In genomic region chr14:68924392-68925158, GRCh38 we compare ENCODE assay signal across 13 cellular contexts. TPM values are rescaled to one million over a fixed set of nuclear protein-coding genes. Genes with fewer than 3 reads are reported as not detected.
DNase-seq lines count a peak whose midpoint lies in the region; ATAC-seq and TF ChIP-seq lines count a peak whose summit lies in the region.
"Had no signal": no experiment of that assay in that cellular context is flagged by ENCODE, and none has a peak within 500 bp of the region (broad histone marks: within the 10 kb centered on the region; RNA-seq: fewer than 3 reads in every experiment).

No MANE protein-coding gene starts in this region.

- peak overlapping the region; percentile 90 for H3K27ac Mint-ChIP-seq in activated CD8-positive, alpha-beta T cell treated with anti-CD3 and anti-CD28 coated beads for 36 hours
- peak overlapping the region; percentile 33 for H3K27ac Mint-ChIP-seq in progenitor cell of endocrine pancreas
- H3K27ac Mint-ChIP-seq in activated T-helper 1 cell treated with anti-CD3 and anti-CD28 coated beads, Interleukin-12 subunit alpha, Interleukin-12 subunit beta, Interleukin-2, Interleukin-4 antibody, amounts not matched to agents 30 ng/mL and 10 ng/mL and 1 ng/mL, durations not matched to agents 14 hours and 24 hours and 36 hours, result no peak overlapping the region

- no peak overlapping the region for H3K4me3 ChIP-seq in heart right ventricle
- H3K4me3 ChIP-seq: testis had no signal

- peaks cover 69% of the 10 kb centered on the region for H3K4me1 Mint-ChIP-seq in activated CD8-positive, alpha-beta T cell treated with anti-CD3 and anti-CD28 coated beads for 36 hours (ENCODE audit: low read depth)
- peaks cover 39% of the 10 kb centered on the region for H3K4me1 Mint-ChIP-seq in progenitor cell of endocrine pancreas (ENCODE audit: low read depth)
- H3K4me1 Mint-ChIP-seq in activated T-helper 1 cell treated with anti-CD3 and anti-CD28 coated beads, Interleukin-12 subunit alpha, Interleukin-12 subunit beta, Interleukin-2, Interleukin-4 antibody, amounts not matched to agents 30 ng/mL and 10 ng/mL and 1 ng/mL, durations not matched to agents 14 hours and 24 hours and 36 hours (ENCODE audit: low read depth), result peaks cover 30% of the 10 kb centered on the region

- peaks cover 23 to 73% (median 59%) of the 10 kb centered on the region in 9 donors for H3K4me1 ChIP-seq in heart right ventricle

- POLR2A ChIA-PET in activated CD8-positive, alpha-beta T cell treated with anti-CD3 and anti-CD28 coated beads for 36 hours (lab: Charles Lee), result interaction anchor here (1.0 to 1.5 kb wide), 3 partner anchors 9 to 15 kb away, joined by 3 to 6 read pairs (median 4); no protein-coding TSS in a partner anchor

- H3K9me3 ChIP-seq in heart right ventricle, result peaks cover 0 to 9% (median 0%) of the 10 kb centered on the region in 11 donors
- H3K9me3 ChIP-seq: testis had no signal

- peaks cover 21% of the 10 kb centered on the region for H3K9me3 Mint-ChIP-seq in activated CD8-positive, alpha-beta T cell treated with anti-CD3 and anti-CD28 coated beads for 36 hours
- H3K9me3 Mint-ChIP-seq in progenitor cell of endocrine pancreas (ENCODE audit: low read depth), result peaks cover 4% of the 10 kb centered on the region
- peaks cover 25% of the 10 kb centered on the region for H3K9me3 Mint-ChIP-seq in activated T-helper 1 cell treated with anti-CD3 and anti-CD28 coated beads, Interleukin-12 subunit alpha, Interleukin-12 subunit beta, Interleukin-2, Interleukin-4 antibody, amounts not matched to agents 30 ng/mL and 10 ng/mL and 1 ng/mL, durations not matched to agents 14 hours and 24 hours and 36 hours

- H3K36me3 ChIP-seq in heart right ventricle, result peaks cover 0 to 58% (median 17%) of the 10 kb centered on the region in 9 donors

- H3K27me3 ChIP-seq in heart right ventricle, result no peaks in the 10 kb centered on the region
- H3K27me3 ChIP-seq: testis had no signal

- peaks cover 63% of the 10 kb centered on the region for H3K36me3 Mint-ChIP-seq in activated CD8-positive, alpha-beta T cell treated with anti-CD3 and anti-CD28 coated beads for 36 hours (ENCODE audit: low read depth)
- peaks cover 15% of the 10 kb centered on the region for H3K36me3 Mint-ChIP-seq in progenitor cell of endocrine pancreas (ENCODE audit: insufficient read depth)
- H3K36me3 Mint-ChIP-seq in activated T-helper 1 cell treated with anti-CD3 and anti-CD28 coated beads, Interleukin-12 subunit alpha, Interleukin-12 subunit beta, Interleukin-2, Interleukin-4 antibody, amounts not matched to agents 30 ng/mL and 10 ng/mL and 1 ng/mL, durations not matched to agents 14 hours and 24 hours and 36 hours (ENCODE audit: low read depth), result peaks cover 16% of the 10 kb centered on the region

- WGBS in heart right ventricle, 2 donors, result 57 to 60% methylated on average over 9 of the region's 9 CpGs

- H3K4me3 Mint-ChIP-seq in activated CD8-positive, alpha-beta T cell treated with anti-CD3 and anti-CD28 coated beads for 36 hours, result no peak overlapping the region
- no peak overlapping the region for H3K4me3 Mint-ChIP-seq in progenitor cell of endocrine pancreas (ENCODE audit: low read depth)
- H3K4me3 Mint-ChIP-seq in activated T-helper 1 cell treated with anti-CD3 and anti-CD28 coated beads, Interleukin-12 subunit alpha, Interleukin-12 subunit beta, Interleukin-2, Interleukin-4 antibody, amounts not matched to agents 30 ng/mL and 10 ng/mL and 1 ng/mL, durations not matched to agents 14 hours and 24 hours and 36 hours, result no peak overlapping the region

- intact Hi-C loops in activated CD8-positive, alpha-beta T cell treated with anti-CD3 and anti-CD28 coated beads for 36 hours (cut with micrococcal nuclease), result no loop called here
- intact Hi-C loops in heart right ventricle (cut with DNase I), result loop anchor here in 1 of 10 donors (5.0 kb wide), 1 partner anchor 53 kb away; the partner anchor contains the start of gene ACTN1
- intact Hi-C loops in activated T-helper 1 cell treated with anti-CD3 and anti-CD28 coated beads, Interleukin-12 subunit alpha, Interleukin-12 subunit beta, Interleukin-2, Interleukin-4 antibody, amounts not matched to agents 30 ng/mL and 10 ng/mL and 1 ng/mL, durations not matched to agents 14 hours and 24 hours and 36 hours (cut with micrococcal nuclease), result no loop called here

- no peaks in the 10 kb centered on the region for H3K27me3 Mint-ChIP-seq in activated CD8-positive, alpha-beta T cell treated with anti-CD3 and anti-CD28 coated beads for 36 hours
- H3K27me3 Mint-ChIP-seq in progenitor cell of endocrine pancreas, result no peaks in the 10 kb centered on the region
- no peaks in the 10 kb centered on the region for H3K27me3 Mint-ChIP-seq in activated T-helper 1 cell treated with anti-CD3 and anti-CD28 coated beads, Interleukin-12 subunit alpha, Interleukin-12 subunit beta, Interleukin-2, Interleukin-4 antibody, amounts not matched to agents 30 ng/mL and 10 ng/mL and 1 ng/mL, durations not matched to agents 14 hours and 24 hours and 36 hours (ENCODE audit: insufficient read depth)

- peak; percentile 17 for ATAC-seq in activated CD8-positive, alpha-beta T cell treated with anti-CD3 and anti-CD28 coated beads for 36 hours
- peak in 7 of 8 donors; percentile 50 to 71 (median 67) for ATAC-seq in heart right ventricle
- ATAC-seq in GM18517 (IDR thresholded peaks at IDR 0.05; ENCODE audit: unreplicated experiment), result no peak

- peak; percentile 93 for DNase-seq in ELF-1 (ENCODE audit: low read depth, low spot score)
- DNase-seq in activated CD8-positive, alpha-beta T cell treated with anti-CD3 and anti-CD28 coated beads for 36 hours, result no peak
- DNase-seq in heart right ventricle, result peak; percentile 48 to 57
- DNase-seq in progenitor cell of endocrine pancreas (ENCODE audit: low spot score, unreplicated experiment), result no peak
- no peak for DNase-seq in NCI-H1092 (lab: John Stamatoyannopoulos, UW)
- no peak for DNase-seq in activated T-helper 1 cell treated with anti-CD3 and anti-CD28 coated beads, Interleukin-12 subunit alpha, Interleukin-12 subunit beta, Interleukin-2, Interleukin-4 antibody, amounts not matched to agents 30 ng/mL and 10 ng/mL and 1 ng/mL, durations not matched to agents 14 hours and 24 hours and 36 hours (ENCODE audit: low spot score)
- DNase-seq in NK-92 treated with Interleukin-12 subunit alpha and Interleukin-12 subunit beta, amount 100 ng/mL, for 24 hours (lab: John Stamatoyannopoulos, UW), result no peak
- DNase-seq: activated effector memory CD4-positive, alpha-beta T cell treated with Interleukin-2 at 50 U/mL for 16 hours; KBM-7; NCI-H526; stimulated activated CD4-positive, alpha-beta T cell treated with anti-CD3 and anti-CD28 coated beads, Interleukin-15, amount 100 ng/mL, for 24 hours; testis had no signal

- TF ChIP-seq CTCF in activated CD8-positive, alpha-beta T cell treated with anti-CD3 and anti-CD28 coated beads for 36 hours (IDR thresholded peaks at IDR 0.05), result no peak
- TF ChIP-seq CTCF in heart right ventricle (IDR thresholded peaks at IDR 0.05) (no peak), progenitor cell of endocrine pancreas (IDR thresholded peaks at IDR 0.05; ENCODE audit: unreplicated experiment) (no peak)

- CTCF ChIA-PET in activated CD8-positive, alpha-beta T cell treated with anti-CD3 and anti-CD28 coated beads for 36 hours (lab: Charles Lee), result interaction anchor here (0.8 to 8.3 kb wide), 6 partner anchors 12 to 91 kb away, joined by 3 to 87 read pairs (median 4); no protein-coding TSS in a partner anchor

- peak overlapping the region; percentile 3 to 90 (median 74) for H3K27ac ChIP-seq in heart right ventricle
- H3K27ac ChIP-seq: testis had no signal

RNA-seq across cellular contexts. Expression of gene ACTN1, which starts 54.5 kb away (rescaled TPM):
- 100 to 1,000 TPM; 214 TPM for total RNA-seq in activated CD8-positive, alpha-beta T cell treated with anti-CD3 and anti-CD28 coated beads for 36 hours
- total RNA-seq in heart right ventricle (100 to 1,000 TPM in 6 of 10 donors, 10 to 100 TPM in 4; 82.5 to 235 (median 112) TPM), progenitor cell of endocrine pancreas (92.6 and 105 TPM in 2 replicates)
- 100 to 1,000 TPM in 1 of 2 donors, 10 to 100 TPM in 1; 67.2 to 104 TPM for polyA plus RNA-seq in heart right ventricle
- 27.4 and 27.9 TPM in 2 replicates for total RNA-seq in activated T-helper 1 cell treated with anti-CD3 and anti-CD28 coated beads, Interleukin-12 subunit alpha, Interleukin-12 subunit beta, Interleukin-2, Interleukin-4 antibody, amounts not matched to agents 30 ng/mL and 10 ng/mL and 1 ng/mL, durations not matched to agents 14 hours and 24 hours and 36 hours

Comparison
In these comparisons a context has a peak if more than half of its experiments do, and no peak if none do; other contexts are left out.
1. DNase-seq: peak in ELF-1 (single experiment) and heart right ventricle (2 of 2); none in activated CD8-positive, alpha-beta T cell treated with anti-CD3 and anti-CD28 coated beads for 36 hours (single experiment), progenitor cell of endocrine pancreas (single experiment), NCI-H1092 (single experiment), activated T-helper 1 cell treated with anti-CD3 and anti-CD28 coated beads, Interleukin-12 subunit alpha, Interleukin-12 subunit beta, Interleukin-2, Interleukin-4 antibody, amounts not matched to agents 30 ng/mL and 10 ng/mL and 1 ng/mL, durations not matched to agents 14 hours and 24 hours and 36 hours (single experiment) and NK-92 treated with Interleukin-12 subunit alpha and Interleukin-12 subunit beta, amount 100 ng/mL, for 24 hours (single experiment).